Comparison of ENCODE assay signal across 1 cellular context in the genomic region with DNA sequence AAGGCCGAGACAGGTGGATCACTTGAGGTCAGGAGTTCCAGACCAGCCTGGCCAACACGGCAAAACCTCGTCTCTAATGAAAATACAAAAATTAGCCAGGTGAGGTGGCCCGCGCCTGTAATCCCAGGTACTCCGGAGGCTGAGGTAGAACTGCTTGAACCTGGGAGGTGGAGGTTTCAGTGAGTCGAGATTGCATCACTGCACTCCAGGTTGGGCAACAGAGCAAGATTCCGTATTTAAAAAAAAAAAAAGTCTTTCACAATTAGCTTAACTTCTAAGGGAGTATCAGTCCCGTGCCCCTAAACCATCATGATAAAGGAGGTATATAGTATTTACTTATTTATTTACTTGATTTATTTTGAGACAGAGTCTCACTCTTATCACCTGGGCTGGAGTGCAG.
TF ChIP-seq lines count a peak whose summit lies in the region.

No MANE protein-coding gene starts in this region.

TF ChIP-seq in K562, 482 proteins besides CTCF, POLR2A, EP300 and RAD21:
- TF ChIP-seq NFE2L1 (tag; IDR thresholded peaks at IDR 0.05; ENCODE audit: borderline replicate concordance, low read depth), result no peak
- no peak for TF ChIP-seq CEBPG (CRISPR knock-in tag; IDR thresholded peaks at IDR 0.05)
- peak; percentile 33 to 56; a peak in 3 of 4 replicates for TF ChIP-seq CEBPG (tag; conservative IDR thresholded peaks at IDR 0.05 in 1 of 2, IDR thresholded peaks at IDR 0.05 in 1 of 2)
- TF ChIP-seq, protein P1, sequence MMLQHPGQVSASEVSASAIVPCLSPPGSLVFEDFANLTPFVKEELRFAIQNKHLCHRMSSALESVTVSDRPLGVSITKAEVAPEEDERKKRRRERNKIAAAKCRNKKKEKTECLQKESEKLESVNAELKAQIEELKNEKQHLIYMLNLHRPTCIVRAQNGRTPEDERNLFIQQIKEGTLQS (IDR thresholded peaks at IDR 0.05), result peak; percentile 18; the same call in 1 of the 2 replicates
- TF ChIP-seq, protein P1 (CRISPR knock-in tag; conservative IDR thresholded peaks at IDR 0.05), result no peak
- TF ChIP-seq CEBPB (tag; IDR thresholded peaks at IDR 0.05), result peak; percentile 63
TF ChIP-seq in K562: peak in this region for 3.
